In the genomic region with DNA sequence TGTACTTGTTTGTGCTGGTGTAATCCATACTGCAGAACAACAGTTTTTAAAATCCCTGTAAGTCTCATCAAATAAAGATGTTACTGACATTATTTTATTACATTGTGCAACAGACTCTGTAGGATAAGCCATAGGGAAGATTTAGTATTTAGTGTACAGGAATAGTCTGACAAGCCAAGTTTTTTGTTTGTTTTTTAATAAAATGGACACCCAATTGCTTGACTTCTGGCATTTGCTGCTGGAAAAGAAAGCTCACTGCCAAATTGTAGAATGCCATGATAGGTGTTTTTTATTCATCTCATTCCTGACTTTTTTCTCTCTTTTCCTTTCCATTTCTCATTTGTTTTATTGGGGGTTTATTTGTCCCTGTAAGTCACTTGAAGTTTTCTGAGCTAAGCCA, we compare ENCODE assay signal across 33 cellular contexts.
"Had no signal": no experiment of that assay in that cellular context is flagged by ENCODE, and none has a peak within 500 bp of the region (broad histone marks: within the 10 kb centered on the region; RNA-seq: fewer than 3 reads in every experiment).

No MANE protein-coding gene starts in this region.

- DNase-seq: Karpas-422, Kasumi-1, KG1, MG63, MM.1S, MV-4-11, NCI-H1048, NCI-H1092, NCI-H1092 treated with DMSO at 0.1 percent for 48 hours, NCI-H1105, NCI-H1105 treated with DMSO at 0.1 percent for 48 hours, NCI-H1417, NCI-H1417 treated with DMSO at 0.1 percent for 48 hours, NCI-H1436, NCI-H1436 treated with DMSO at 0.1 percent for 48 hours, NCI-H146, NCI-H1694, NCI-H1694 treated with DMSO at 0.1 percent for 48 hours, NCI-H187, NCI-H187 treated with DMSO at 0.1 percent for 48 hours, NCI-H1930, NCI-H2029, NCI-H2029 treated with DMSO at 0.1 percent for 48 hours, NCI-H2081, NCI-H2081 treated with DMSO at 0.1 percent for 48 hours, NCI-H2107, NCI-H2171, NCI-H2171 treated with DMSO at 0.1 percent for 48 hours, NCI-H2227 treated with DMSO at 0.1 percent for 48 hours, NCI-H226, NCI-H345, NCI-H510A had no signal

- H3K27me3 ChIP-seq: MG63 had no signal

- H3K4me3 ChIP-seq: MG63 had no signal

- H3K27ac ChIP-seq: KMS-11 had no signal
